In genomic region chr15:93882133-93882532, GRCh38 we compare ENCODE assay signal across 21 cellular contexts.
"Had no signal": no experiment of that assay in that cellular context is flagged by ENCODE, and none has a peak within 500 bp of the region (broad histone marks: within the 10 kb centered on the region; RNA-seq: fewer than 3 reads in every experiment).

No MANE protein-coding gene starts in this region.

- H3K27ac ChIP-seq: spleen, testis had no signal

- H3K27me3 ChIP-seq: spleen, testis had no signal

- H3K4me1 Mint-ChIP-seq: activated CD4-positive, alpha-beta memory T cell treated with anti-CD3 and anti-CD28 coated beads, Interleukin-2, amount 10 ng/mL, durations not matched to agents 7 days and 5 days; activated naive CD8-positive, alpha-beta T cell treated with anti-CD3 and anti-CD28 coated beads, Interleukin-2, amount 50 U/mL, for 24 hours; T-helper 17 cell had no signal

- H3K9me3 Mint-ChIP-seq: activated CD4-positive, alpha-beta memory T cell treated with anti-CD3 and anti-CD28 coated beads, Interleukin-2, amount 10 ng/mL, durations not matched to agents 7 days and 5 days; activated naive CD8-positive, alpha-beta T cell treated with anti-CD3 and anti-CD28 coated beads, Interleukin-2, amount 50 U/mL, for 24 hours; activated T-cell treated with anti-CD3 and anti-CD28 coated beads, Interleukin-2, amount 50 U/mL, for 72 hours; dendritic cell treated with granulocyte-macrophage colony-stimulating factor and Interleukin-4, amounts not matched to agents 40 ng/mL and 50 ng/mL, for 4 days; natural killer cell treated with Interleukin-12 subunit alpha and Interleukin-12 subunit beta and Interleukin-15 and Interleukin-18, amount 100 ng/mL, for 72 hours; type B pancreatic cell had no signal

- DNase-seq: activated CD4-positive, alpha-beta memory T cell treated with anti-CD3 and anti-CD28 coated beads, Interleukin-2, amount 10 ng/mL, durations not matched to agents 7 days and 5 days; activated CD4-positive, alpha-beta T cell treated with anti-CD3 and anti-CD28 coated beads for 48 hours; activated effector memory CD4-positive, alpha-beta T cell treated with anti-CD3 and anti-CD28 coated beads, Interleukin-2, amount 50 U/mL, for 16 hours; activated naive CD4-positive, alpha-beta T cell treated with anti-CD3 and anti-CD28 coated beads, Interleukin-2, amount 50 U/mL, for 16 hours; activated naive CD8-positive, alpha-beta T cell treated with anti-CD3 and anti-CD28 coated beads, Interleukin-2, amount 50 U/mL, for 24 hours; activated T-cell treated with anti-CD3 and anti-CD28 coated beads, Interleukin-2, amount 50 U/mL, for 72 hours; caudate nucleus; effector CD4-positive, alpha-beta T cell; erythroblast; foreskin fibroblast; retina; spleen; stimulated activated CD4-positive, alpha-beta T cell treated with anti-CD3 and anti-CD28 coated beads, Interleukin-4, amount 100 ng/mL, for 1 hour; stimulated activated naive CD4-positive, alpha-beta T cell; T-helper 17 cell; testis had no signal

- H3K36me3 Mint-ChIP-seq: brain; natural killer cell treated with Interleukin-12 subunit alpha and Interleukin-12 subunit beta and Interleukin-15 and Interleukin-18, amount 100 ng/mL, for 72 hours; type B pancreatic cell had no signal

- H3K36me3 ChIP-seq: spleen had no signal

- ATAC-seq: activated naive CD8-positive, alpha-beta T cell treated with anti-CD3 and anti-CD28 coated beads, Interleukin-2, amount 50 U/mL, for 24 hours; activated T-cell treated with anti-CD3 and anti-CD28 coated beads, Interleukin-2, amount 50 U/mL, for 72 hours; natural killer cell treated with Interleukin-12 subunit alpha and Interleukin-12 subunit beta and Interleukin-15 and Interleukin-18, amount 100 ng/mL, for 72 hours; T-helper 17 cell had no signal

- H3K27ac Mint-ChIP-seq: activated CD4-positive, alpha-beta memory T cell treated with anti-CD3 and anti-CD28 coated beads, Interleukin-2, amount 10 ng/mL, durations not matched to agents 7 days and 5 days; activated naive CD8-positive, alpha-beta T cell treated with anti-CD3 and anti-CD28 coated beads, Interleukin-2, amount 50 U/mL, for 24 hours; activated T-cell treated with anti-CD3 and anti-CD28 coated beads, Interleukin-2, amount 50 U/mL, for 72 hours; brain; dendritic cell treated with granulocyte-macrophage colony-stimulating factor and Interleukin-4, amounts not matched to agents 40 ng/mL and 50 ng/mL, for 4 days; natural killer cell treated with Interleukin-12 subunit alpha and Interleukin-12 subunit beta and Interleukin-15 and Interleukin-18, amount 100 ng/mL, for 72 hours; progenitor cell of endocrine pancreas; T-helper 17 cell; type B pancreatic cell had no signal

- H3K27me3 Mint-ChIP-seq: brain; dendritic cell treated with granulocyte-macrophage colony-stimulating factor and Interleukin-4, amounts not matched to agents 40 ng/mL and 50 ng/mL, for 4 days; progenitor cell of endocrine pancreas; T-helper 17 cell; type B pancreatic cell had no signal

- H3K9me3 ChIP-seq: spleen, testis had no signal

- H3K4me3 ChIP-seq: spleen, testis had no signal

- H3K4me1 ChIP-seq: spleen, testis had no signal

- H3K4me3 Mint-ChIP-seq: activated CD4-positive, alpha-beta memory T cell treated with anti-CD3 and anti-CD28 coated beads, Interleukin-2, amount 10 ng/mL, durations not matched to agents 7 days and 5 days; activated naive CD8-positive, alpha-beta T cell treated with anti-CD3 and anti-CD28 coated beads, Interleukin-2, amount 50 U/mL, for 24 hours; activated T-cell treated with anti-CD3 and anti-CD28 coated beads, Interleukin-2, amount 50 U/mL, for 72 hours; brain; dendritic cell treated with granulocyte-macrophage colony-stimulating factor and Interleukin-4, amounts not matched to agents 40 ng/mL and 50 ng/mL, for 4 days; natural killer cell treated with Interleukin-12 subunit alpha and Interleukin-12 subunit beta and Interleukin-15 and Interleukin-18, amount 100 ng/mL, for 72 hours; T-helper 17 cell; type B pancreatic cell had no signal
